In genomic region chr15:51724199-51724598, GRCh38 we compare ENCODE assay signal across 20 cellular contexts. TPM values are rescaled to one million over a fixed set of nuclear protein-coding genes. Genes with fewer than 3 reads are reported as not detected.
DNase-seq lines count a peak whose midpoint lies in the region; ATAC-seq lines count a peak whose summit lies in the region.
"Had no signal": no experiment of that assay in that cellular context is flagged by ENCODE, and none has a peak within 500 bp of the region (broad histone marks: within the 10 kb centered on the region; RNA-seq: fewer than 3 reads in every experiment).

No MANE protein-coding gene starts in this region.

- no peaks in the 10 kb centered on the region for H3K27me3 ChIP-seq in mesenchymal stem cell (ENCODE audit: control insufficient read depth in 1 of 2, insufficient read depth in 1 of 2, low read length in 2 of 2)
- H3K27me3 ChIP-seq: BE2C had no signal

- peaks cover 5% of the 10 kb centered on the region for H3K4me1 ChIP-seq in mesenchymal stem cell (ENCODE audit: control insufficient read depth, insufficient read depth, low read depth, low read length)

- H3K9ac ChIP-seq in mesenchymal stem cell (ENCODE audit: low read length): no peak overlapping the region
- H3K9ac ChIP-seq: KMS-11 had no signal

- H3K18ac ChIP-seq in mesenchymal stem cell (ENCODE audit: low read depth in 1 of 2, low read length in 2 of 2): no peak overlapping the region

- no peak overlapping the region for H4K8ac ChIP-seq in mesenchymal stem cell (ENCODE audit: low read length)

- 40% methylated on average over 1 of the region's 2 CpGs for WGBS in mesenchymal stem cell

- H3K4me1 Mint-ChIP-seq in activated T-cell treated with anti-CD3 and anti-CD28 coated beads, Interleukin-2, amount 50 U/mL, for 72 hours (ENCODE audit: low read depth): peaks cover 50% of the 10 kb centered on the region
- peaks cover 56% of the 10 kb centered on the region for H3K4me1 Mint-ChIP-seq in activated T-cell treated with anti-CD3 and anti-CD28 coated beads, Interleukin-2, amount 50 U/mL, for 24 hours (ENCODE audit: low read depth)
- peaks cover 52 to 67% (median 56%) of the 10 kb centered on the region in 3 donors for H3K4me1 Mint-ChIP-seq in T-cell
- peaks cover 51% of the 10 kb centered on the region for H3K4me1 Mint-ChIP-seq in stimulated activated memory B cell treated with anti-CD40 and anti-IgM and Interleukin-4, amounts not matched to agents 10 μg/mL and 1 μg/mL and 100 μg/mL, for 72 hours

- H3K27ac ChIP-seq in mesenchymal stem cell (ENCODE audit: low read length, poor library complexity, severe bottlenecking): no peak overlapping the region
- H3K27ac ChIP-seq: KMS-11 had no signal

- H3K4me2 ChIP-seq in mesenchymal stem cell (ENCODE audit: low read length, poor library complexity, severe bottlenecking): no peak overlapping the region
- H3K4me2 ChIP-seq: KMS-11 had no signal

- no peaks in the 10 kb centered on the region for H3K79me1 ChIP-seq in mesenchymal stem cell (replicated peaks; ENCODE audit: low read length, poor library complexity, severe bottlenecking)

- no peak for DNase-seq in activated T-cell treated with anti-CD3 and anti-CD28 coated beads, Interleukin-2, amount 50 U/mL, for 72 hours
- DNase-seq in activated T-cell treated with anti-CD3 and anti-CD28 coated beads, Interleukin-2, amount 50 U/mL, for 24 hours: no peak
- DNase-seq in T-cell (no peak), mesenchymal stem cell (peak; percentile 5)
- DNase-seq in stimulated activated naive CD4-positive, alpha-beta T cell (lab: John Stamatoyannopoulos, UW): no peak
- DNase-seq: 8988T, BE2C, DMS79 treated with DMSO at 0.1 percent for 48 hours, H9, NCI-H1417, NCI-H187 treated with DMSO at 0.1 percent for 48 hours, NCI-H2227 treated with DMSO at 0.1 percent for 48 hours, NCI-H510A treated with DMSO at 0.1 percent for 48 hours, NCI-H774 had no signal

- H3K14ac ChIP-seq in mesenchymal stem cell (ENCODE audit: low read length in 2 of 2): no peak overlapping the region

- peaks cover 0 to 4% of the 10 kb centered on the region in 2 donors for H3K36me3 Mint-ChIP-seq in activated T-cell treated with anti-CD3 and anti-CD28 coated beads, Interleukin-2, amount 50 U/mL, for 72 hours (ENCODE audit: insufficient read depth in 2 of 2)
- H3K36me3 Mint-ChIP-seq in activated T-cell treated with anti-CD3 and anti-CD28 coated beads, Interleukin-2, amount 50 U/mL, for 24 hours (ENCODE audit: low read depth): peaks cover 42% of the 10 kb centered on the region
- H3K36me3 Mint-ChIP-seq in T-cell: peaks cover 32% of the 10 kb centered on the region
- peaks cover 31% of the 10 kb centered on the region for H3K36me3 Mint-ChIP-seq in stimulated activated memory B cell treated with anti-CD40 and anti-IgM and Interleukin-4, amounts not matched to agents 10 μg/mL and 1 μg/mL and 100 μg/mL, for 72 hours

- no peak overlapping the region for H3K4me3 ChIP-seq in mesenchymal stem cell (ENCODE audit: insufficient read depth in 1 of 2, low read depth in 1 of 2, low read length in 2 of 2)

- H3K23ac ChIP-seq in mesenchymal stem cell (ENCODE audit: low read length in 2 of 2): no peak overlapping the region

- no peak overlapping the region for H2BK5ac ChIP-seq in mesenchymal stem cell (ENCODE audit: low read depth, low read length, poor library complexity, severe bottlenecking)

- no peak overlapping the region for H2AK5ac ChIP-seq in mesenchymal stem cell (ENCODE audit: low read length, severe bottlenecking)

- peak overlapping the region in 1 of 2 donors; percentile 37 for H3K4me3 Mint-ChIP-seq in activated T-cell treated with anti-CD3 and anti-CD28 coated beads, Interleukin-2, amount 50 U/mL, for 72 hours
- no peak overlapping the region for H3K4me3 Mint-ChIP-seq in activated T-cell treated with anti-CD3 and anti-CD28 coated beads, Interleukin-2, amount 50 U/mL, for 24 hours
- no peak overlapping the region for H3K4me3 Mint-ChIP-seq in T-cell
- no peak overlapping the region for H3K4me3 Mint-ChIP-seq in stimulated activated memory B cell treated with anti-CD40 and anti-IgM and Interleukin-4, amounts not matched to agents 10 μg/mL and 1 μg/mL and 100 μg/mL, for 72 hours
- H3K4me3 Mint-ChIP-seq: H9 had no signal

- H3K27ac Mint-ChIP-seq in activated T-cell treated with anti-CD3 and anti-CD28 coated beads, Interleukin-2, amount 50 U/mL, for 72 hours: peak overlapping the region; percentile 88
- no peak overlapping the region for H3K27ac Mint-ChIP-seq in activated T-cell treated with anti-CD3 and anti-CD28 coated beads, Interleukin-2, amount 50 U/mL, for 24 hours
- peak overlapping the region; percentile 31 to 58 for H3K27ac Mint-ChIP-seq in T-cell
- peak overlapping the region; percentile 55 for H3K27ac Mint-ChIP-seq in stimulated activated memory B cell treated with anti-CD40 and anti-IgM and Interleukin-4, amounts not matched to agents 10 μg/mL and 1 μg/mL and 100 μg/mL, for 72 hours
- H3K27ac Mint-ChIP-seq: H9 had no signal

- no peak overlapping the region for H4K91ac ChIP-seq in mesenchymal stem cell (ENCODE audit: low read length)

- no peaks in the 10 kb centered on the region for H3K9me3 ChIP-seq in mesenchymal stem cell (ENCODE audit: control insufficient read depth, low read length)
- H3K9me3 ChIP-seq: BE2C had no signal

- no peak for ATAC-seq in activated T-cell treated with anti-CD3 and anti-CD28 coated beads, Interleukin-2, amount 50 U/mL, for 72 hours (replicated peaks in 1 of 2)
- ATAC-seq in T-cell (replicated peaks in 1 of 4): no peak
- ATAC-seq in stimulated activated memory B cell treated with anti-CD40 and anti-IgM and Interleukin-4, amounts not matched to agents 10 μg/mL and 1 μg/mL and 100 μg/mL, for 72 hours: no peak
- ATAC-seq in GM21390 (IDR thresholded peaks at IDR 0.05; ENCODE audit: unreplicated experiment): no peak
- ATAC-seq in GM18858 (IDR thresholded peaks at IDR 0.05; ENCODE audit: unreplicated experiment): no peak
- ATAC-seq: Right ventricle myocardium inferior had no signal

- peaks cover 0 to 4% of the 10 kb centered on the region in 2 experiments for H3K36me3 ChIP-seq in mesenchymal stem cell (ENCODE audit: control insufficient read depth in 1 of 2, insufficient read depth in 2 of 2, low read depth in 1 of 2, low read length in 2 of 2)

- CTCF ChIA-PET in T-cell (lab: Charles Lee): no interaction called here

- no peak overlapping the region for H2BK120ac ChIP-seq in mesenchymal stem cell (ENCODE audit: low read depth, low read length)

- no peaks in the 10 kb centered on the region for H3K27me3 Mint-ChIP-seq in activated T-cell treated with anti-CD3 and anti-CD28 coated beads, Interleukin-2, amount 50 U/mL, for 72 hours (ENCODE audit: low read depth)
- H3K27me3 Mint-ChIP-seq in activated T-cell treated with anti-CD3 and anti-CD28 coated beads, Interleukin-2, amount 50 U/mL, for 24 hours: no peaks in the 10 kb centered on the region
- H3K27me3 Mint-ChIP-seq in T-cell: no peaks in the 10 kb centered on the region
- no peaks in the 10 kb centered on the region for H3K27me3 Mint-ChIP-seq in stimulated activated memory B cell treated with anti-CD40 and anti-IgM and Interleukin-4, amounts not matched to agents 10 μg/mL and 1 μg/mL and 100 μg/mL, for 72 hours

- H2AFZ ChIP-seq in mesenchymal stem cell (ENCODE audit: low read depth, low read length): no peak overlapping the region

- H3K4ac ChIP-seq in mesenchymal stem cell (ENCODE audit: low read depth in 1 of 2, low read length in 2 of 2): no peak overlapping the region

- POLR2A ChIA-PET in T-cell (lab: Charles Lee): no interaction called here

- no peaks in the 10 kb centered on the region for H3K9me3 Mint-ChIP-seq in activated T-cell treated with anti-CD3 and anti-CD28 coated beads, Interleukin-2, amount 50 U/mL, for 72 hours
- H3K9me3 Mint-ChIP-seq in activated T-cell treated with anti-CD3 and anti-CD28 coated beads, Interleukin-2, amount 50 U/mL, for 24 hours: no peaks in the 10 kb centered on the region
- H3K9me3 Mint-ChIP-seq in T-cell: no peaks in the 10 kb centered on the region
- H3K9me3 Mint-ChIP-seq in stimulated activated memory B cell treated with anti-CD40 and anti-IgM and Interleukin-4, amounts not matched to agents 10 μg/mL and 1 μg/mL and 100 μg/mL, for 72 hours: no peaks in the 10 kb centered on the region
- H3K9me3 Mint-ChIP-seq: H9 had no signal

- H2BK12ac ChIP-seq in mesenchymal stem cell (ENCODE audit: low read length in 2 of 2): no peak overlapping the region

- no peak overlapping the region for H2BK15ac ChIP-seq in mesenchymal stem cell (ENCODE audit: low read depth, poor library complexity, severe bottlenecking)

RNA-seq across cellular contexts. Expression of gene LYSMD2, which starts 13.3 kb away (rescaled TPM):
- 10 to 100 TPM; 22.8 to 23.1 TPM for total RNA-seq in activated T-cell treated with anti-CD3 and anti-CD28 coated beads, Interleukin-2, amount 50 U/mL, for 72 hours
- 10 to 100 TPM; 16.6 to 36.2 (median 26.2) TPM for total RNA-seq in T-cell
- polyA plus RNA-seq in mesenchymal stem cell (2013, experiment 1 of 2): 6.6 TPM
- polyA plus RNA-seq in mesenchymal stem cell (2013, experiment 2 of 2): 8.1 TPM

RNA-seq across cellular contexts. Expression of gene TMOD2, which starts 27.2 kb away (rescaled TPM):
- 1 to 10 TPM; 5.1 to 7.3 TPM for total RNA-seq in activated T-cell treated with anti-CD3 and anti-CD28 coated beads, Interleukin-2, amount 50 U/mL, for 72 hours
- 10 to 100 TPM; 10.9 to 17.2 (median 16.8) TPM for total RNA-seq in T-cell
- polyA plus RNA-seq in mesenchymal stem cell (2013, experiment 1 of 2): 5.9 TPM
- polyA plus RNA-seq in mesenchymal stem cell (2013, experiment 2 of 2): 5.9 TPM

RNA-seq across cellular contexts. Expression of gene SCG3, which starts 42.9 kb away (rescaled TPM):
- not detected for total RNA-seq in activated T-cell treated with anti-CD3 and anti-CD28 coated beads, Interleukin-2, amount 50 U/mL, for 72 hours
- total RNA-seq in T-cell: under 1 TPM in 2 of 5 donors, not detected in 3; 0.07 to 0.16 TPM
- 0.01 TPM for polyA plus RNA-seq in mesenchymal stem cell (2013, experiment 1 of 2)
- 0.03 TPM for polyA plus RNA-seq in mesenchymal stem cell (2013, experiment 2 of 2)
- total RNA-seq: OCI-LY7, Right ventricle myocardium inferior had no signal
